19 cellular contexts compared by ENCODE assay signal in the genomic region with DNA sequence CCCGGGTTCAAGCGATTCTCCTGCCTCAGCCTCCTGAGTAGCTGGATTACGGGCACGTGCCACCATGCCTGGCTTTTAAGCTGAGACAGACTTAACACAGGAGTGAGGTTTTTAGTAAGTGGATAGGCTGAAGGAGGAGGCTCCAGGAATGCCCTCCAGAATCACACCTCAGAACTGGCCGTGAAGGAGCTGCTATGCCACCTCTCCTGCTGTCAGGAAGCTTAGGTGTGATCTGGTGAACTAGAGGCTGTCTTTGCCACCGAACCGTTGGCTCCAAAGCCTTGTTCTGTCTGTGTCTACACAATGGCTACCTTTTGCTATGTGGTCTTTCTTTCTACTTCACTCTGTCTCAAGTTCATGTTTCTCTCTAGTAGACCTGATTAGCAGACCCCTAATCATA.
"Had no signal": no experiment of that assay in that cellular context is flagged by ENCODE, and none has a peak within 500 bp of the region (broad histone marks: within the 10 kb centered on the region; RNA-seq: fewer than 3 reads in every experiment).

No MANE protein-coding gene starts in this region.

- DNase-seq: activated CD4-positive, alpha-beta T cell treated with anti-CD3 and anti-CD28 coated beads, Interleukin-2, amount 50 U/mL, for 48 hours; activated naive CD4-positive, alpha-beta T cell; activated naive CD8-positive, alpha-beta T cell treated with anti-CD3 and anti-CD28 coated beads, Interleukin-2, amount 10 ng/mL, durations not matched to agents 7 days and 5 days; amniotic stem cell; cerebellar nuclear complex; foreskin melanocyte; midbrain; natural killer cell; stimulated activated CD4-positive, alpha-beta T cell treated with anti-CD3 and anti-CD28 coated beads, Interleukin-12 subunit alpha, Interleukin-12 subunit beta, amount 100 ng/mL, for 4 hours; stimulated activated CD4-positive, alpha-beta T cell treated with anti-CD3 and anti-CD28 coated beads, Interleukin-4, amount 100 ng/mL, for 4 hours; stomach; T1000 had no signal

- H3K27me3 Mint-ChIP-seq: activated naive CD8-positive, alpha-beta T cell treated with anti-CD3 and anti-CD28 coated beads, Interleukin-2, amount 10 ng/mL, durations not matched to agents 7 days and 5 days; progenitor cell of endocrine pancreas had no signal

- H3K4me1 ChIP-seq: breast epithelium had no signal

- ATAC-seq: natural killer cell, WTC11 had no signal

- H3K36me3 ChIP-seq: breast epithelium had no signal

- H3K4me3 ChIP-seq: breast epithelium, stomach, suprapubic skin, tibial nerve had no signal

- H3K4me3 Mint-ChIP-seq: activated naive CD8-positive, alpha-beta T cell treated with anti-CD3 and anti-CD28 coated beads, Interleukin-2, amount 10 ng/mL, durations not matched to agents 7 days and 5 days; activated T-helper 1 cell treated with anti-CD3 and anti-CD28 coated beads, Interleukin-12 subunit alpha, Interleukin-12 subunit beta, Interleukin-2, Interleukin-4 antibody, amounts not matched to agents 30 ng/mL and 10 ng/mL and 1 ng/mL, durations not matched to agents 14 hours and 24 hours and 36 hours; natural killer cell; T-helper 1 cell treated with Interleukin-12 subunit alpha and Interleukin-12 subunit beta and Interleukin-4 antibody, amounts not matched to agents 30 μg/mL and 1 μg/mL, for 36 hours; WTC11 had no signal

- H3K27me3 ChIP-seq: breast epithelium, stomach, suprapubic skin, tibial nerve had no signal

- H3K9me3 ChIP-seq: breast epithelium, stomach, suprapubic skin, tibial nerve had no signal

- H3K27ac Mint-ChIP-seq: activated naive CD8-positive, alpha-beta T cell treated with anti-CD3 and anti-CD28 coated beads, Interleukin-2, amount 10 ng/mL, durations not matched to agents 7 days and 5 days; activated T-helper 1 cell treated with anti-CD3 and anti-CD28 coated beads, Interleukin-12 subunit alpha, Interleukin-12 subunit beta, Interleukin-2, Interleukin-4 antibody, amounts not matched to agents 30 ng/mL and 10 ng/mL and 1 ng/mL, durations not matched to agents 14 hours and 24 hours and 36 hours; natural killer cell; progenitor cell of endocrine pancreas; WTC11 had no signal

- H3K9me3 Mint-ChIP-seq: activated naive CD8-positive, alpha-beta T cell treated with anti-CD3 and anti-CD28 coated beads, Interleukin-2, amount 10 ng/mL, durations not matched to agents 7 days and 5 days; activated T-helper 1 cell treated with anti-CD3 and anti-CD28 coated beads, Interleukin-12 subunit alpha, Interleukin-12 subunit beta, Interleukin-2, Interleukin-4 antibody, amounts not matched to agents 30 ng/mL and 10 ng/mL and 1 ng/mL, durations not matched to agents 14 hours and 24 hours and 36 hours; natural killer cell; T-helper 1 cell treated with Interleukin-12 subunit alpha and Interleukin-12 subunit beta and Interleukin-4 antibody, amounts not matched to agents 30 μg/mL and 1 μg/mL, for 36 hours had no signal

- H3K4me1 Mint-ChIP-seq: WTC11 had no signal

- H3K27ac ChIP-seq: breast epithelium, stomach, suprapubic skin, tibial nerve had no signal
